36 cellular contexts compared by ENCODE assay signal in genomic region chr2:32472605-32473004, GRCh38.
"Had no signal": no experiment of that assay in that cellular context is flagged by ENCODE, and none has a peak within 500 bp of the region (broad histone marks: within the 10 kb centered on the region; RNA-seq: fewer than 3 reads in every experiment).

No MANE protein-coding gene starts in this region.

- DNase-seq: activated CD4-positive, alpha-beta memory T cell treated with anti-CD3 and anti-CD28 coated beads, Interleukin-2, amount 10 ng/mL, durations not matched to agents 7 days and 5 days; activated CD4-positive, alpha-beta T cell treated with anti-CD3 and anti-CD28 coated beads, Interleukin-2, amount 10 ng/mL, durations not matched to agents 7 days and 5 days; activated CD8-positive, alpha-beta memory T cell treated with anti-CD3 and anti-CD28 coated beads, Interleukin-2, amount 50 U/mL, for 48 hours; activated gamma-delta T cell; activated naive CD4-positive, alpha-beta T cell treated with anti-CD3 and anti-CD28 coated beads, Interleukin-2, amount 10 ng/mL, durations not matched to agents 7 days and 5 days; activated naive CD8-positive, alpha-beta T cell treated with anti-CD3 and anti-CD28 coated beads, Interleukin-2, amount 50 U/mL, for 24 hours; cerebellar nuclear complex; colonic mucosa; dorsolateral prefrontal cortex; effector memory CD4-positive, alpha-beta T cell; erythroblast; head of caudate nucleus; hippocampal formation; left cardiac atrium; left ventricle myocardium superior; midbrain; naive thymus-derived CD8-positive, alpha-beta T cell; nucleus accumbens; psoas muscle; stimulated activated CD4-positive, alpha-beta T cell treated with anti-CD3 and anti-CD28 coated beads, Interleukin-1b, Interleukin-23, amount 100 ng/mL, for 48 hours; stimulated activated CD4-positive, alpha-beta T cell treated with anti-CD3 and anti-CD28 coated beads, Interleukin-4, amount 100 ng/mL, for 4 hours; stimulated activated CD8-positive, alpha-beta memory T cell treated with anti-CD3 and anti-CD28 coated beads, Interleukin-4, amount 100 ng/mL, for 48 hours; stimulated activated naive B cell treated with anti-CD40 and anti-IgM and Interleukin-4, amounts not matched to agents 10 μg/mL and 1 μg/mL and 100 μg/mL, for 72 hours; T-helper 17 cell; T1000; tibial artery; WERI-Rb-1 had no signal

- ATAC-seq: activated CD4-positive, CD25-positive, alpha-beta regulatory T cell treated with anti-CD3 and anti-CD28 coated beads, Interleukin-2, amount 50 U/mL, for 24 hours; activated naive CD8-positive, alpha-beta T cell treated with anti-CD3 and anti-CD28 coated beads, Interleukin-2, amount 50 U/mL, for 24 hours; gastroesophageal sphincter; left cardiac atrium; left ventricle myocardium superior; naive thymus-derived CD8-positive, alpha-beta T cell; psoas muscle; SK-N-SH treated with all-trans-retinoic acid at 6 μM for 48 hours; stimulated activated naive B cell treated with anti-CD40 and anti-IgM and Interleukin-4, amounts not matched to agents 10 μg/mL and 1 μg/mL and 100 μg/mL, for 72 hours; T-helper 17 cell had no signal

- H3K27ac ChIP-seq: breast epithelium, colonic mucosa, dorsolateral prefrontal cortex, gastroesophageal sphincter, parathyroid adenoma, psoas muscle, suprapubic skin, tibial artery, WERI-Rb-1 had no signal

- H3K27me3 ChIP-seq: breast epithelium, colonic mucosa, dorsolateral prefrontal cortex, gastroesophageal sphincter, suprapubic skin, tibial artery had no signal

- H3K4me2 ChIP-seq: smooth muscle cell had no signal

- H2AFZ ChIP-seq: parathyroid adenoma had no signal

- H3K4me1 ChIP-seq: breast epithelium, colonic mucosa, gastroesophageal sphincter, parathyroid adenoma, psoas muscle, suprapubic skin, tibial artery had no signal

- H3K9me3 ChIP-seq: breast epithelium, colonic mucosa, gastroesophageal sphincter, psoas muscle, suprapubic skin, tibial artery had no signal

- H3K27me3 Mint-ChIP-seq: activated CD4-positive, alpha-beta memory T cell treated with anti-CD3 and anti-CD28 coated beads, Interleukin-2, amount 10 ng/mL, durations not matched to agents 7 days and 5 days; activated CD4-positive, alpha-beta T cell treated with anti-CD3 and anti-CD28 coated beads, Interleukin-2, amount 10 ng/mL, durations not matched to agents 7 days and 5 days; activated naive CD4-positive, alpha-beta T cell treated with anti-CD3 and anti-CD28 coated beads, Interleukin-2, amount 10 ng/mL, durations not matched to agents 7 days and 5 days; activated naive CD8-positive, alpha-beta T cell treated with anti-CD3 and anti-CD28 coated beads, Interleukin-2, amount 50 U/mL, for 24 hours; naive thymus-derived CD8-positive, alpha-beta T cell; stimulated activated naive B cell treated with anti-CD40 and anti-IgM and Interleukin-4, amounts not matched to agents 10 μg/mL and 1 μg/mL and 100 μg/mL, for 72 hours; T-helper 17 cell had no signal

- H3K4me3 Mint-ChIP-seq: activated CD4-positive, alpha-beta memory T cell treated with anti-CD3 and anti-CD28 coated beads, Interleukin-2, amount 10 ng/mL, durations not matched to agents 7 days and 5 days; activated CD4-positive, alpha-beta T cell treated with anti-CD3 and anti-CD28 coated beads, Interleukin-2, amount 10 ng/mL, durations not matched to agents 7 days and 5 days; activated naive CD4-positive, alpha-beta T cell treated with anti-CD3 and anti-CD28 coated beads, Interleukin-2, amount 10 ng/mL, durations not matched to agents 7 days and 5 days; activated naive CD8-positive, alpha-beta T cell treated with anti-CD3 and anti-CD28 coated beads, Interleukin-2, amount 50 U/mL, for 24 hours; naive thymus-derived CD8-positive, alpha-beta T cell; neural crest cell; stimulated activated naive B cell treated with anti-CD40 and anti-IgM and Interleukin-4, amounts not matched to agents 10 μg/mL and 1 μg/mL and 100 μg/mL, for 72 hours; T-helper 17 cell had no signal

- H3K9me3 Mint-ChIP-seq: activated CD4-positive, alpha-beta memory T cell treated with anti-CD3 and anti-CD28 coated beads, Interleukin-2, amount 10 ng/mL, durations not matched to agents 7 days and 5 days; activated CD4-positive, alpha-beta T cell treated with anti-CD3 and anti-CD28 coated beads, Interleukin-2, amount 10 ng/mL, durations not matched to agents 7 days and 5 days; activated naive CD4-positive, alpha-beta T cell treated with anti-CD3 and anti-CD28 coated beads, Interleukin-2, amount 10 ng/mL, durations not matched to agents 7 days and 5 days; activated naive CD8-positive, alpha-beta T cell treated with anti-CD3 and anti-CD28 coated beads, Interleukin-2, amount 50 U/mL, for 24 hours; naive thymus-derived CD8-positive, alpha-beta T cell; neural crest cell; stimulated activated naive B cell treated with anti-CD40 and anti-IgM and Interleukin-4, amounts not matched to agents 10 μg/mL and 1 μg/mL and 100 μg/mL, for 72 hours had no signal

- FAIRE-seq: keratinocyte had no signal

- H3K9ac ChIP-seq: parathyroid adenoma had no signal

- H3K79me2 ChIP-seq: parathyroid adenoma had no signal

- H3K4me3 ChIP-seq: breast epithelium, colonic mucosa, dorsolateral prefrontal cortex, gastroesophageal sphincter, psoas muscle, smooth muscle cell, suprapubic skin, tibial artery had no signal

- H3K27ac Mint-ChIP-seq: activated CD4-positive, alpha-beta memory T cell treated with anti-CD3 and anti-CD28 coated beads, Interleukin-2, amount 10 ng/mL, durations not matched to agents 7 days and 5 days; activated CD4-positive, alpha-beta T cell treated with anti-CD3 and anti-CD28 coated beads, Interleukin-2, amount 10 ng/mL, durations not matched to agents 7 days and 5 days; activated naive CD4-positive, alpha-beta T cell treated with anti-CD3 and anti-CD28 coated beads, Interleukin-2, amount 10 ng/mL, durations not matched to agents 7 days and 5 days; stimulated activated naive B cell treated with anti-CD40 and anti-IgM and Interleukin-4, amounts not matched to agents 10 μg/mL and 1 μg/mL and 100 μg/mL, for 72 hours had no signal
